In the genomic region with DNA sequence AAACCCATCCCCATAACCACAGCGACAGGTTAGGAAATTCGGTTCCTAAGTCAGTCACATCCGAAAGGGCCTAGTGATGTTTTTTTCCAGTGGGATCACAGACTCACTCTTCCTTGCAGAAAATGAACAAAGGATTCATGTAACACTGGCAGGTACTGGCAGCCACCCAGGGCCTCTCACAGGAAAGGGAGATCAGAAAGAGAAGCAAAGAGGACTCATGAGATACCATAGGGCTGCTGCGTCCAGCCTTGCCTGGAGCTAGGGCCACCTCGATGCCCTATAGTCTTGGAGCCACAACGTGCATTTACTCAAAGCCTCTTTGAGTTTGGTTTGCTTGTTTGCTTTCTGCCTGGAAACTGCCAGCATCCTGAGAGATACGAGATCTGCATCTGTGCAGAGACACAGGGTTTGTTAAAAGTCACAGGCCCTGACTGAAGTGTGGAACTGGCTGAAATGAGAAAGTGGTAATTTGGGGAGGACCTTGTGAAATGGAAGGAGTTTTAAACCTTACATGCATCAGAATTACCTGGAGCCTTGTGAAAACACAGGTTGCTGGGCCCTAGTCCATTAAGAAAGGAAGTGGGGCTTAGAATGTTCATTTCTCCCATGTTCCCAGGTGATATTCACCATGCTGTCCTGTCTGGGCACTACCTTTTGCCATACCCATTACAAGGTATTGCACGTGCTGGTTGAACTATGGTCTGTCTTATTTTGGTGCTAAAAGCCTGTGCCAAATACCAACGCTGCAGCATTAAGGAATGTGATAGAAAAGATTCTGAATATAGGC, we compare ENCODE assay signal across 4 cellular contexts. TPM values are rescaled to one million over a fixed set of nuclear protein-coding genes. Genes with fewer than 3 reads are reported as not detected.
"Had no signal": no experiment of that assay in that cellular context is flagged by ENCODE, and none has a peak within 500 bp of the region (broad histone marks: within the 10 kb centered on the region; RNA-seq: fewer than 3 reads in every experiment).

No MANE protein-coding gene starts in this region.

RNA-seq across cellular contexts. Expression of a gene that starts 5.8 kb away (rescaled TPM):
- total RNA-seq: activated CD4-positive, alpha-beta T cell treated with anti-CD3 and anti-CD28 coated beads, Interleukin-2, amount 10 ng/mL, durations not matched to agents 7 days and 5 days; MCF 10A; Right ventricle myocardium inferior had no signal

RNA-seq across cellular contexts. Expression of a gene that starts 20.1 kb away (rescaled TPM):
- total RNA-seq: activated CD4-positive, alpha-beta T cell treated with anti-CD3 and anti-CD28 coated beads, Interleukin-2, amount 10 ng/mL, durations not matched to agents 7 days and 5 days; MCF 10A; Right ventricle myocardium inferior had no signal
- polyA plus RNA-seq: IgD-negative memory B cell had no signal
